In the genomic region with DNA sequence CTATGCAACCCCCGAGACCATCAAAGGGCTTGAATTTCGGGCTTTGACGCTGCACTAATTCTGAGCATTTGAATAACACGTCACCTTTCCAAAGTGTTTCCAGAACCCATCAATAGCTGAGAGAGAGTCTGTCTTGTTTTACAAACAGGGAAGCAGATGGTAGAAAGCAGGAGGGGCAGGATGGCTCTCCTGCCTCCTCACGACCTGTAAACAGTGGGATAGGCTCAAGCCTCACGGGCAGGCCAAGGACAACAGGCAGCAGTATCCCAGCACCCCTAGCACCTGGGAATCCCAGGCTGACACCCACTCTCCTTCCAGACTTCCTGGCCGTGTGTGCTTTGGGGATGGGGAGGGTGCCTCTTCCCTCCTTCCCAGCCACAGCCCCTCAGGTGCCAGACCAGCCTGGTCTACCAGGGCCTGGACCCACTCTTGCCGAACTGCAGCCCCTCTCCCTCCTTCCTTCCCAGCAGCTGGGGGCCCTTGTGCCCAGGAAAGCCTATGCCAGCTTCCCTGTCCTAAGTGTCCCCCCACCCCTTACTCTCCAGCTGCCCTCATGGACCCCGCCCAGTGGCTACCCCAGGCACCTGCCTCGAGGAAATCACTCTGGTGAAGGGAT, we compare ENCODE assay signal across 18 cellular contexts. TPM values are rescaled to one million over a fixed set of nuclear protein-coding genes. Genes with fewer than 3 reads are reported as not detected.
DNase-seq lines count a peak whose midpoint lies in the region; ATAC-seq and TF ChIP-seq lines count a peak whose summit lies in the region.
"Had no signal": no experiment of that assay in that cellular context is flagged by ENCODE, and none has a peak within 500 bp of the region (broad histone marks: within the 10 kb centered on the region; RNA-seq: fewer than 3 reads in every experiment).

No MANE protein-coding gene starts in this region.

- peak overlapping the region; percentile 34 to 75 (median 55) for H3K27ac Mint-ChIP-seq in brain
- H3K27ac Mint-ChIP-seq in neural crest cell (ENCODE audit: unreplicated experiment) = peak overlapping the region; percentile 54

- H2AFZ ChIP-seq in GM23248 = no peak overlapping the region
- H2AFZ ChIP-seq: parathyroid adenoma had no signal

- no peak overlapping the region for H3K4me3 Mint-ChIP-seq in brain
- H3K4me3 Mint-ChIP-seq in neural crest cell = no peak overlapping the region

- TF ChIP-seq CTCF in brain (conservative IDR thresholded peaks at IDR 0.05) (no peak), neural crest cell (conservative IDR thresholded peaks at IDR 0.05) (no peak)

- H3K4me1 ChIP-seq in GM23248 (ENCODE audit: insufficient read depth) = no peaks in the 10 kb centered on the region
- H3K4me1 ChIP-seq: parathyroid adenoma had no signal

- in situ Hi-C loops in GM23248 (cut with MboI) = no loop called here

- no peaks in the 10 kb centered on the region for H3K79me2 ChIP-seq in GM23248 (ENCODE audit: insufficient read depth)
- H3K79me2 ChIP-seq: parathyroid adenoma had no signal

- H3K36me3 Mint-ChIP-seq in brain (no peaks in the 10 kb centered on the region), neural crest cell (ENCODE audit: low read depth) (no peaks in the 10 kb centered on the region)

- H3K4me2 ChIP-seq in GM23248 (ENCODE audit: unreplicated experiment) = no peak overlapping the region

- H3K27me3 ChIP-seq in GM23248 (replicated peaks; ENCODE audit: insufficient read depth) = no peaks in the 10 kb centered on the region

- H3K27ac ChIP-seq in GM23248 = no peak overlapping the region
- H3K27ac ChIP-seq: parathyroid adenoma, thoracic aorta had no signal

- H3F3A ChIP-seq in GM23248 (ENCODE audit: insufficient read depth) = no peaks in the 10 kb centered on the region

- no peaks in the 10 kb centered on the region for H4K20me1 ChIP-seq in GM23248 (ENCODE audit: insufficient read depth)

- no peaks in the 10 kb centered on the region for H3K9me2 ChIP-seq in GM23248 (ENCODE audit: insufficient read depth)

- H3K9me3 Mint-ChIP-seq in brain = no peaks in the 10 kb centered on the region
- H3K9me3 Mint-ChIP-seq in neural crest cell = no peaks in the 10 kb centered on the region

- DNase-seq in DMS 273 (lab: John Stamatoyannopoulos, UW; ENCODE audit: unreplicated experiment) (peak; percentile 61), NCI-H2171 treated with DMSO at 0.1 percent for 48 hours (lab: John Stamatoyannopoulos, UW) (peak; percentile 83), neural crest cell (ENCODE audit: low read depth, low spot score) (no peak), SW480 (ENCODE audit: low spot score) (no peak), Ammon's horn (ENCODE audit: low spot score) (no peak), GM23248 (no peak)
- DNase-seq: activated effector memory CD4-positive, alpha-beta T cell treated with Interleukin-2 at 50 U/mL for 16 hours; amygdala; H7; KG1; SIG-M5; stimulated activated CD4-positive, alpha-beta T cell treated with anti-CD3 and anti-CD28 coated beads, Interleukin-4, amount 100 ng/mL, for 24 hours; T-helper 9 cell had no signal

- no peaks in the 10 kb centered on the region for H3K36me3 ChIP-seq in GM23248 (ENCODE audit: low read depth)
- H3K36me3 ChIP-seq: thoracic aorta had no signal

- no peak overlapping the region for H3K4me3 ChIP-seq in GM23248
- H3K4me3 ChIP-seq: skin epidermis, thoracic aorta had no signal

- H3K4me1 Mint-ChIP-seq in brain (peaks cover 23% of the 10 kb centered on the region), neural crest cell (peaks cover 22% of the 10 kb centered on the region)

- H3K27me3 Mint-ChIP-seq in brain (no peaks in the 10 kb centered on the region), neural crest cell (ENCODE audit: low read depth) (no peaks in the 10 kb centered on the region)

- no peak for ATAC-seq in GM21367 (IDR thresholded peaks at IDR 0.05; ENCODE audit: unreplicated experiment)

- H3K9me3 ChIP-seq in GM23248 (ENCODE audit: low read depth) = no peaks in the 10 kb centered on the region
- H3K9me3 ChIP-seq: thoracic aorta had no signal

- H3K9ac ChIP-seq in GM23248 = no peak overlapping the region
- H3K9ac ChIP-seq: parathyroid adenoma had no signal

- 87 to 90% methylated on average over 9 to 10 of the region's 10 CpGs for WGBS in GM23248 (ENCODE audit: low coverage in 1 of 2, low lambda C conversion rate in 2 of 2, missing lambda C conversion rate in 2 of 2), 2 experiments

RNA-seq across cellular contexts. Expression of a gene that starts 20.2 kb away (rescaled TPM):
- polyA plus RNA-seq in brain (ENCODE audit: insufficient read depth, low read depth, low replicate concordance) (79.5 TPM), GM23248 (2016; fragmentation: Nextera tagmentation; extraction: Ambion mirVana) (1.2 and 1.5 TPM in 2 replicates)
- total RNA-seq in neural crest cell = 8.0 and 8.3 TPM in 2 replicates
- 0.89 and 2.2 TPM in 2 replicates for total RNA-seq in GM23248 (2014; rRNA removed; shearing (Covaris generic))

RNA-seq across cellular contexts. Expression of a gene that starts 39.6 kb away (rescaled TPM):
- polyA plus RNA-seq in brain (ENCODE audit: insufficient read depth, low read depth, low replicate concordance) = 32.0 TPM
- total RNA-seq in neural crest cell = 20.5 and 22.2 TPM in 2 replicates
- 9.6 and 10.3 TPM in 2 replicates for total RNA-seq in GM23248 (2014; rRNA removed; shearing (Covaris generic))
- polyA plus RNA-seq in GM23248 (2016; fragmentation: Nextera tagmentation; extraction: Ambion mirVana) = 9.8 and 10.0 TPM in 2 replicates

Comparison
In these comparisons a context has a peak if more than half of its experiments do, and no peak if none do; other contexts are left out.
1. DNase-seq: peak in DMS 273 (single experiment) and NCI-H2171 treated with DMSO at 0.1 percent for 48 hours (single experiment); none in neural crest cell (single experiment), SW480 (single experiment), Ammon's horn (single experiment) and GM23248 (single experiment).